Comparison of ENCODE assay signal across 34 cellular contexts in genomic region chr5:180875860-180876426, GRCh38. TPM values are rescaled to one million over a fixed set of nuclear protein-coding genes. Genes with fewer than 3 reads are reported as not detected.
"Had no signal": no experiment of that assay in that cellular context is flagged by ENCODE, and none has a peak within 500 bp of the region (broad histone marks: within the 10 kb centered on the region; RNA-seq: fewer than 3 reads in every experiment).

No MANE protein-coding gene starts in this region.

- H3K36me3 ChIP-seq: adrenal gland, cardiac muscle cell, colonic mucosa, WERI-Rb-1 had no signal

- ATAC-seq: activated CD4-positive, CD25-positive, alpha-beta regulatory T cell treated with anti-CD3 and anti-CD28 coated beads, Interleukin-2, amount 50 U/mL, for 24 hours; activated CD8-positive, alpha-beta memory T cell treated with anti-CD3 and anti-CD28 coated beads, Interleukin-2, amount 10 ng/mL, durations not matched to agents 7 days and 5 days; activated CD8-positive, alpha-beta T cell treated with anti-CD3 and anti-CD28 coated beads, Interleukin-2, amount 10 ng/mL, durations not matched to agents 7 days and 5 days; activated naive CD8-positive, alpha-beta T cell treated with anti-CD3 and anti-CD28 coated beads, Interleukin-2, amount 50 U/mL, for 24 hours; foreskin keratinocyte; T-helper 17 cell had no signal

- H3K9me3 ChIP-seq: adrenal gland, body of pancreas, colonic mucosa had no signal

- H3K4me1 ChIP-seq: adrenal gland, colonic mucosa, foreskin keratinocyte had no signal

- H3K27ac ChIP-seq: adrenal gland, cardiac muscle cell, colonic mucosa, epithelial cell of prostate, foreskin keratinocyte, WERI-Rb-1 had no signal

- H3K4me3 ChIP-seq: adrenal gland, body of pancreas, cardiac muscle cell, colonic mucosa had no signal

- H3K27me3 ChIP-seq: adrenal gland, body of pancreas, cardiac muscle cell, colonic mucosa had no signal

- FAIRE-seq: endometrium, endothelial cell of umbilical vein had no signal

- DNase-seq: activated B cell treated with CpG ODN at 0.5 μM for 24 hours; activated CD4-positive, alpha-beta memory T cell treated with anti-CD3 and anti-CD28 coated beads for 36 hours; activated CD4-positive, alpha-beta T cell treated with anti-CD3 and anti-CD28 coated beads for 48 hours; activated CD8-positive, alpha-beta memory T cell treated with anti-CD3 and anti-CD28 coated beads, Interleukin-2, amount 10 ng/mL, durations not matched to agents 7 days and 5 days; activated CD8-positive, alpha-beta memory T cell treated with anti-CD3 and anti-CD28 coated beads, Interleukin-2, amount 50 U/mL, for 4 hours; activated CD8-positive, alpha-beta T cell treated with anti-CD3 and anti-CD28 coated beads, Interleukin-2, amount 10 ng/mL, durations not matched to agents 7 days and 5 days; activated effector memory CD4-positive, alpha-beta T cell treated with anti-CD3 and anti-CD28 coated beads, Interleukin-2, amount 50 U/mL, for 16 hours; activated naive CD4-positive, alpha-beta T cell treated with anti-CD3 and anti-CD28 coated beads for 36 hours; activated naive CD8-positive, alpha-beta T cell treated with anti-CD3 and anti-CD28 coated beads for 36 hours; activated naive CD8-positive, alpha-beta T cell treated with anti-CD3 and anti-CD28 coated beads, Interleukin-2, amount 50 U/mL, for 24 hours; activated T-cell treated with anti-CD3 and anti-CD28 coated beads, Interleukin-2, amount 50 U/mL, for 1 hour; activated T-cell treated with anti-CD3 and anti-CD28 coated beads, Interleukin-2, amount 50 U/mL, for 48 hours; adrenal gland; amygdala; aorta; central memory CD4-positive, alpha-beta T cell; cerebellar nuclear complex; colonic mucosa; effector CD8-positive, alpha-beta T cell; foreskin keratinocyte; head of caudate nucleus; T-helper 1 cell; T-helper 17 cell; T1000; WERI-Rb-1 had no signal

RNA-seq across cellular contexts. Expression of gene BTNL8, which starts 23.0 kb away (rescaled TPM):
- total RNA-seq: activated B cell treated with CpG ODN at 0.5 μM for 24 hours; activated CD4-positive, alpha-beta memory T cell treated with anti-CD3 and anti-CD28 coated beads for 36 hours; activated CD8-positive, alpha-beta memory T cell treated with anti-CD3 and anti-CD28 coated beads for 36 hours; activated CD8-positive, alpha-beta T cell treated with anti-CD3 and anti-CD28 coated beads, Interleukin-2, amount 10 ng/mL, durations not matched to agents 7 days and 5 days; activated naive CD4-positive, alpha-beta T cell treated with anti-CD3 and anti-CD28 coated beads for 36 hours; activated T-helper 1 cell treated with anti-CD3 and anti-CD28 coated beads, Interleukin-12 subunit alpha, Interleukin-12 subunit beta, Interleukin-2, Interleukin-4 antibody, amounts not matched to agents 30 ng/mL and 10 ng/mL and 1 ng/mL, durations not matched to agents 14 hours and 24 hours and 36 hours; cardiac muscle cell; dermis microvascular lymphatic vessel endothelial cell; endothelial cell of umbilical vein; foreskin keratinocyte; T-helper 17 cell had no signal
- polyA plus RNA-seq: cardiac muscle cell, endothelial cell of umbilical vein, foreskin keratinocyte had no signal
